ENCODE assay signal across 18 cellular contexts in the genomic region with DNA sequence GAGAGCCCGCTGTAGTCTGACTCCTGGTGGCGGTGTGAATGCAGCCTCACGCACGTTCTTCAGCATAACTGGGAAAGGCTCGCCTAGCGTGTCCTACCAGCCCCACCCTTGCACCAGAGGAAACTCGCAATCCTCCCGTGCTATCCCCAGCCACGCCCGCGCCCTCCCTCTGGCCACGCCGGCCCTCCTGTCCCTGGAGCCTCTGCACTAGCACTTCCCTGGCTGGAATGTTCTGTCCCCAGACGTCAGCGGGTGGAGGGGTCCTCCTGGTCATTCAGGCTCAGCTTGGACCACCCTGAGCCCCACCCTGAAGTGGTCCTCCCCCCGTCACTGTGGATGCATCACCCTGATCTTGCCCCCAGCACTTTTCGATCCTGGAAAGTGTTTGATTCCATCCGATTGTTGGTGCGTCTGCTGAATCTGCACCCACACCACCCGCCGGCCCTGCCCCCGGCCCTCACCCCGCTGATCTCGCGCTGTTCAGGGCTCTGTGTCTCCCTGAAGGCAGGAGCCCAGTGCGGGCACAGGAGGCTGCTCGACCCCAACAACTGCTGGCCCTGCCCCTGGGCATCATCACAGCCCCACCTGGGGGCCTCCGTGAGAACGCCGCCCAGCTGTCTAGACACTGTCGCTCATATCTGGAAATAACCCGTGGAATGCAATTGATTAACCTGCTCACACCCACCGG.
DNase-seq lines count a peak whose midpoint lies in the region; ATAC-seq and TF ChIP-seq lines count a peak whose summit lies in the region.
"Had no signal": no experiment of that assay in that cellular context is flagged by ENCODE, and none has a peak within 500 bp of the region (broad histone marks: within the 10 kb centered on the region; RNA-seq: fewer than 3 reads in every experiment).

No MANE protein-coding gene starts in this region.

- H3K27me3 ChIP-seq in stomach, result peaks cover 0 to 59% (median 0%) of the 10 kb centered on the region in 3 donors

- no peak overlapping the region for H3K27ac ChIP-seq in stomach
- H3K27ac ChIP-seq: breast epithelium, psoas muscle had no signal

- TF ChIP-seq EP300 in stomach (IDR thresholded peaks at IDR 0.05), result no peak

- 75 to 83% (median 80%) methylated on average over 32 to 33 of the region's 33 CpGs for WGBS in stomach, 5 donors

- peak; percentile 8 for TF ChIP-seq CTCF in NB4 (IDR thresholded peaks at IDR 0.05; ENCODE audit: low read depth, low read length)
- TF ChIP-seq CTCF in stomach (IDR thresholded peaks at IDR 0.05), result no peak

- no peaks in the 10 kb centered on the region for H3K9me3 ChIP-seq in stomach
- H3K9me3 ChIP-seq: breast epithelium, psoas muscle had no signal

- no peak for TF ChIP-seq POLR2A in NB4 (IDR thresholded peaks at IDR 0.05; ENCODE audit: extremely low read depth, insufficient read length)
- no peak for TF ChIP-seq POLR2A in stomach (IDR thresholded peaks at IDR 0.05)

- ATAC-seq in left colon (peak; percentile 32), GM18867 (IDR thresholded peaks at IDR 0.05; ENCODE audit: unreplicated experiment) (no peak), HG03108 (IDR thresholded peaks at IDR 0.05; ENCODE audit: unreplicated experiment) (no peak)
- ATAC-seq: naive thymus-derived CD8-positive, alpha-beta T cell; psoas muscle had no signal

- peak; percentile 48 for DNase-seq in activated effector memory CD4-positive, alpha-beta T cell treated with anti-CD3 and anti-CD28 coated beads, Interleukin-2, amount 50 U/mL, for 16 hours
- no peak for DNase-seq in activated effector memory CD4-positive, alpha-beta T cell treated with Interleukin-2 at 50 U/mL for 16 hours
- no peak for DNase-seq in NB4 (ENCODE audit: low read depth)
- no peak for DNase-seq in left colon
- peak; percentile 21 for DNase-seq in stomach
- no peak for DNase-seq in NCI-H82 (lab: John Stamatoyannopoulos, UW)
- DNase-seq: activated CD4-positive, alpha-beta T cell treated with anti-CD3 and anti-CD28 coated beads for 4 hours; DMS53; hippocampal formation; MM.1S; NCI-H187; NCI-H345 had no signal

- H3K4me3 ChIP-seq in NB4 (ENCODE audit: low read depth, low read length) (no peak overlapping the region), stomach (no peak overlapping the region)
- H3K4me3 ChIP-seq: breast epithelium, psoas muscle, smooth muscle cell had no signal

- H3K36me3 ChIP-seq in stomach, result no peaks in the 10 kb centered on the region
- H3K36me3 ChIP-seq: breast epithelium had no signal

- peaks cover 0 to 9% (median 0%) of the 10 kb centered on the region in 4 donors for H3K4me1 ChIP-seq in stomach
- H3K4me1 ChIP-seq: breast epithelium, psoas muscle had no signal

- intact Hi-C loops in left colon (cut with DNase I, micrococcal nuclease) (no loop called here), stomach (cut with DNase I; ENCODE audit: low total_unique reads) (no loop called here)

Comparison
In these comparisons a context has a peak if more than half of its experiments do, and no peak if none do; other contexts are left out.
1. DNase-seq: peak in activated effector memory CD4-positive, alpha-beta T cell treated with anti-CD3 and anti-CD28 coated beads, Interleukin-2, amount 50 U/mL, for 16 hours (single experiment) and stomach (single experiment); none in activated effector memory CD4-positive, alpha-beta T cell treated with Interleukin-2 at 50 U/mL for 16 hours (single experiment), NB4 (single experiment), left colon (0 of 2) and NCI-H82 (single experiment).